Comparison of ENCODE assay signal across 8 cellular contexts in genomic region chr12:101876861-101877815, GRCh38. TPM values are rescaled to one million over a fixed set of nuclear protein-coding genes. Genes with fewer than 3 reads are reported as not detected.
A peak's percentile ranks its signal among the peaks of the same experiment; 100 is the strongest.
DNase-seq lines count a peak whose midpoint lies in the region; ATAC-seq and TF ChIP-seq lines count a peak whose summit lies in the region.

Gene DRAM1 (plus strand): TSS chr12:101877580. CDS start chr12:101877790, 210 bp downstream.

- no peaks in the 10 kb centered on the region for H3K27me3 Mint-ChIP-seq in activated B cell treated with CpG ODN at 0.5 μM for 24 hours
- H3K27me3 Mint-ChIP-seq in immature natural killer cell (ENCODE audit: low read depth in 3 of 3), result peaks cover 10 to 26% (median 12%) of the 10 kb centered on the region in 3 donors

- POLR2A ChIA-PET in activated B cell treated with CpG ODN at 0.5 μM for 24 hours (lab: Charles Lee), result interaction anchor here (0.7 to 2.2 kb wide), 17 partner anchors 14 to 242 kb away, joined by 3 to 11 read pairs (median 4); partner anchors contain the start of genes CHPT1, GNPTAB and WASHC3

- peak within 1 kb of the TSS; percentile 91 to 98 for H3K4me3 ChIP-seq in cardiac fibroblast (replicated peaks in 1 of 2; ENCODE audit: low read depth in 2 of 2, low read length in 2 of 2)

- H3K9me3 Mint-ChIP-seq in activated B cell treated with CpG ODN at 0.5 μM for 24 hours, result no peaks in the 10 kb centered on the region
- H3K9me3 Mint-ChIP-seq in immature natural killer cell, result no peaks in the 10 kb centered on the region

- CTCF ChIA-PET in activated B cell treated with CpG ODN at 0.5 μM for 24 hours (lab: Charles Lee), result interaction anchor here (1.0 kb wide), 1 partner anchor 37 kb away, joined by 3 read pairs; no protein-coding TSS in a partner anchor

- H3K4me3 Mint-ChIP-seq in activated B cell treated with CpG ODN at 0.5 μM for 24 hours (peak within 1 kb of the TSS; percentile 90), immature natural killer cell (peak within 1 kb of the TSS; percentile 82 to 88 (median 84))

- H3K4me1 Mint-ChIP-seq in activated B cell treated with CpG ODN at 0.5 μM for 24 hours (peaks cover 19% of the 10 kb centered on the region), immature natural killer cell (peaks cover 11 to 13% of the 10 kb centered on the region in 2 donors)

- DNase-seq in NCI-H1417 (lab: John Stamatoyannopoulos, UW) (peak; percentile 58 to 76 (median 75)), NCI-H1417 treated with DMSO at 0.1 percent for 48 hours (lab: John Stamatoyannopoulos, UW) (no peak), NCI-H146 (lab: John Stamatoyannopoulos, UW) (peak; percentile 78), activated B cell treated with CpG ODN at 0.5 μM for 24 hours (peak; percentile 77), cardiac fibroblast (ENCODE audit: low read depth in 2 of 2) (peak; percentile 94 to 96), immature natural killer cell (peak; percentile 86 to 90 (median 88)), smooth muscle cell of the brain vasculature (ENCODE audit: low read depth, low spot score) (peak; percentile 65)

- peaks cover 7% of the 10 kb centered on the region for H3K36me3 Mint-ChIP-seq in activated B cell treated with CpG ODN at 0.5 μM for 24 hours (ENCODE audit: low read depth)
- peaks cover 0 to 5% (median 0%) of the 10 kb centered on the region in 3 donors for H3K36me3 Mint-ChIP-seq in immature natural killer cell

- intact Hi-C loops in activated B cell treated with CpG ODN at 0.5 μM for 24 hours (cut with micrococcal nuclease), result loop anchor here (1.0 to 2.0 kb wide), 8 partner anchors 22 to 243 kb away; partner anchors contain the start of genes NUP37, PARPBP and WASHC3

- ATAC-seq in HG02610 (IDR thresholded peaks at IDR 0.05; ENCODE audit: unreplicated experiment) (peak; percentile 89), activated B cell treated with CpG ODN at 0.5 μM for 24 hours (ENCODE audit: low read depth) (peak; percentile 93)

- no peak for TF ChIP-seq CTCF in activated B cell treated with CpG ODN at 0.5 μM for 24 hours (IDR thresholded peaks at IDR 0.05)
- no peak for TF ChIP-seq CTCF in cardiac fibroblast (IDR thresholded peaks at IDR 0.05; ENCODE audit: low read depth, low read length)

- peak within 1 kb of the TSS; percentile 75 for H3K27ac Mint-ChIP-seq in activated B cell treated with CpG ODN at 0.5 μM for 24 hours
- peak within 1 kb of the TSS; percentile 87 to 92 (median 92) for H3K27ac Mint-ChIP-seq in immature natural killer cell

RNA-seq across cellular contexts. Expression of gene DRAM1, which starts in this region (rescaled TPM):
- total RNA-seq in activated B cell treated with CpG ODN at 0.5 μM for 24 hours, result 9.6 and 11.5 TPM in 2 replicates
- polyA plus RNA-seq in immature natural killer cell, result 1 to 10 TPM; 2.1 to 7.6 (median 4.1) TPM
